Comparison of ENCODE assay signal across 1 cellular context in genomic region chr20:33209789-33210188, GRCh38.
A peak's percentile ranks its signal among the peaks of the same experiment; 100 is the strongest.
TF ChIP-seq lines count a peak whose summit lies in the region.

No MANE protein-coding gene starts in this region.

TF ChIP-seq in HepG2, 621 proteins besides CTCF, POLR2A, EP300 and RAD21 (continued from another document and continues in another):
- TF ChIP-seq SNAPC4 (CRISPR knock-in tag; IDR thresholded peaks at IDR 0.05): 0 out of 2 replicates have a peak, but pooled peaks have one; percentile 56
- TF ChIP-seq SOX5 (CRISPR knock-in tag; IDR thresholded peaks at IDR 0.05; ENCODE audit: borderline replicate concordance): peak; percentile 85
- TF ChIP-seq ATAD3A (CRISPR knock-in tag; IDR thresholded peaks at IDR 0.05): peak; percentile 96
- TF ChIP-seq GMEB1 (CRISPR knock-in tag; IDR thresholded peaks at IDR 0.05; ENCODE audit: borderline replicate concordance): peak; percentile 62; the same call in 1 of the 2 replicates
- TF ChIP-seq HMGXB4 (CRISPR knock-in tag; IDR thresholded peaks at IDR 0.05; ENCODE audit: borderline replicate concordance in 1 of 2, low read depth in 1 of 2): peak in 1 of 2 experiments; percentile 88; a peak in 1 of 4 replicates
- peak; percentile 94 for TF ChIP-seq ZNF354B (CRISPR knock-in tag; IDR thresholded peaks at IDR 0.05)
- peak; percentile 89; the same call in 1 of the 2 replicates for TF ChIP-seq ZNF800 (CRISPR knock-in tag; IDR thresholded peaks at IDR 0.05)
- TF ChIP-seq ZNF383 (CRISPR knock-in tag; IDR thresholded peaks at IDR 0.05; ENCODE audit: borderline replicate concordance): no peak
- TF ChIP-seq WIZ (CRISPR knock-in tag; IDR thresholded peaks at IDR 0.05): peak; percentile 99
- 0 out of 2 replicates have a peak, but pooled peaks have one; percentile 41 for TF ChIP-seq ZNF556 (CRISPR knock-in tag; IDR thresholded peaks at IDR 0.05; ENCODE audit: borderline replicate concordance)
- no peak for TF ChIP-seq SMARCC2 (IDR thresholded peaks at IDR 0.05)
- peak; percentile 62; the same call in 1 of the 2 replicates for TF ChIP-seq ZNF646 (CRISPR knock-in tag; IDR thresholded peaks at IDR 0.05)
- no peak for TF ChIP-seq DPF2 (CRISPR knock-in tag; IDR thresholded peaks at IDR 0.05; ENCODE audit: borderline replicate concordance, low read depth)
- no peak for TF ChIP-seq LCORL (IDR thresholded peaks at IDR 0.05)
- TF ChIP-seq LCORL (CRISPR knock-in tag; IDR thresholded peaks at IDR 0.05): 0 out of 2 replicates have a peak, but pooled peaks have one; percentile 40
- peak; percentile 84; the same call in 1 of the 2 replicates for TF ChIP-seq ZNF101 (CRISPR knock-in tag; IDR thresholded peaks at IDR 0.05; ENCODE audit: borderline replicate concordance, low read depth)
- TF ChIP-seq KLF13 (CRISPR knock-in tag; IDR thresholded peaks at IDR 0.05): no peak
- TF ChIP-seq RFX1 (IDR thresholded peaks at IDR 0.05): no peak
- 0 out of 2 replicates have a peak, but pooled peaks have one; percentile 42 for TF ChIP-seq EZH2 (conservative IDR thresholded peaks at IDR 0.05; ENCODE audit: low read depth, low read length)
- 0 out of 2 replicates have a peak, but pooled peaks have one; percentile 59 for TF ChIP-seq ZNF253 (CRISPR knock-in tag; IDR thresholded peaks at IDR 0.05; ENCODE audit: borderline replicate concordance)
- peak; percentile 94 for TF ChIP-seq ZNF563 (CRISPR knock-in tag; IDR thresholded peaks at IDR 0.05)
- TF ChIP-seq HDAC2 (CRISPR knock-in tag; IDR thresholded peaks at IDR 0.05): peak; percentile 94
- peak; percentile 47; the same call in 1 of the 2 replicates for TF ChIP-seq SP2 (CRISPR knock-in tag; IDR thresholded peaks at IDR 0.05)
- TF ChIP-seq ZNF282 (IDR thresholded peaks at IDR 0.05; ENCODE audit: partially characterized antibody): no peak
- TF ChIP-seq PITX1 (CRISPR knock-in tag; IDR thresholded peaks at IDR 0.05): peak; percentile 77
- TF ChIP-seq ARID5B (CRISPR knock-in tag; IDR thresholded peaks at IDR 0.05): peak; percentile 90
- TF ChIP-seq CEBPB (IDR thresholded peaks at IDR 0.05; ENCODE audit: borderline replicate concordance, low read depth, low read length): no peak
- no peak for TF ChIP-seq ZFP62 (CRISPR knock-in tag; IDR thresholded peaks at IDR 0.05)
- peak; percentile 97 for TF ChIP-seq IKZF5 (CRISPR knock-in tag; IDR thresholded peaks at IDR 0.05)
- no peak for TF ChIP-seq TCF7L2 (IDR thresholded peaks at IDR 0.05; ENCODE audit: low read depth, low read length)
- TF ChIP-seq SP5 (CRISPR knock-in tag; IDR thresholded peaks at IDR 0.05; ENCODE audit: borderline replicate concordance, low read depth): peak; percentile 69
- no peak for TF ChIP-seq KAT2B (IDR thresholded peaks at IDR 0.05; ENCODE audit: borderline replicate concordance, low read depth, low read length)
- no peak for TF ChIP-seq ZNF260 (CRISPR knock-in tag; IDR thresholded peaks at IDR 0.05; ENCODE audit: borderline replicate concordance, low read depth)
- TF ChIP-seq SUZ12 (IDR thresholded peaks at IDR 0.05; ENCODE audit: low read depth, low read length): no peak; the same call in 1 of the 2 replicates
- TF ChIP-seq JUN (CRISPR knock-in tag; IDR thresholded peaks at IDR 0.05): 0 out of 2 replicates have a peak, but pooled peaks have one; percentile 76
- no peak; the same call in 1 of the 2 replicates for TF ChIP-seq ZFP41 (CRISPR knock-in tag; IDR thresholded peaks at IDR 0.05; ENCODE audit: borderline replicate concordance)
- peak; percentile 86 for TF ChIP-seq THAP11 (CRISPR knock-in tag; IDR thresholded peaks at IDR 0.05)
